In genomic region chr17:64259922-64260321, GRCh38 we compare ENCODE assay signal across 16 cellular contexts. TPM values are rescaled to one million over a fixed set of nuclear protein-coding genes. Genes with fewer than 3 reads are reported as not detected.
DNase-seq lines count a peak whose midpoint lies in the region; ATAC-seq, FAIRE-seq and TF ChIP-seq lines count a peak whose summit lies in the region.
"Had no signal": no experiment of that assay in that cellular context is flagged by ENCODE, and none has a peak within 500 bp of the region (broad histone marks: within the 10 kb centered on the region; RNA-seq: fewer than 3 reads in every experiment).

No MANE protein-coding gene starts in this region.

- H3K4me1 ChIP-seq in adrenal gland (replicated peaks in 1 of 2) = peaks cover 26 to 32% of the 10 kb centered on the region in 2 donors
- H3K4me1 ChIP-seq in small intestine (ENCODE audit: control insufficient read depth in 2 of 2, insufficient read depth in 1 of 2, low read depth in 1 of 2, low read length in 1 of 2) = peaks cover 3 to 12% of the 10 kb centered on the region in 2 donors

- no peak overlapping the region for H3K4me3 ChIP-seq in adrenal gland
- H3K4me3 ChIP-seq in fibroblast of villous mesenchyme (ENCODE audit: low read depth, low read length) = no peak overlapping the region
- H3K4me3 ChIP-seq in small intestine (ENCODE audit: low read depth in 1 of 2, low read length in 2 of 2) = no peak overlapping the region
- H3K4me3 ChIP-seq: HAP-1, sigmoid colon, thoracic aorta had no signal

- no peaks in the 10 kb centered on the region for H3K27me3 ChIP-seq in adrenal gland
- H3K27me3 ChIP-seq in small intestine (ENCODE audit: control insufficient read depth in 2 of 2, insufficient read depth in 2 of 2, low read length in 2 of 2) = no peaks in the 10 kb centered on the region
- H3K27me3 ChIP-seq: sigmoid colon had no signal

- no peak for FAIRE-seq in small intestine (lab: Jason Lieb, UNC)
- FAIRE-seq: A204.1 had no signal

- H3K9me3 ChIP-seq in adrenal gland (replicated peaks in 1 of 3) (no peaks in the 10 kb centered on the region), small intestine (ENCODE audit: control insufficient read depth, low read depth) (no peaks in the 10 kb centered on the region)
- H3K9me3 ChIP-seq: HAP-1, sigmoid colon, thoracic aorta had no signal

- DNase-seq in NOMO-1 treated with dmso at 0.1 percent for 144 hours (lab: John Stamatoyannopoulos, UW; ENCODE audit: unreplicated experiment) (peak; percentile 12), NOMO-1 treated with DMSO at 0.1 percent for 48 hours (lab: John Stamatoyannopoulos, UW; ENCODE audit: unreplicated experiment) (no peak), adrenal gland (peak; percentile 54 to 75 (median 70)), fibroblast of villous mesenchyme (ENCODE audit: low read depth) (peak; percentile 81), small intestine (peak; percentile 23), NCI-H2107 (lab: John Stamatoyannopoulos, UW) (no peak)
- DNase-seq: DMS153, KG1, NCI-H345, sigmoid colon, WERI-Rb-1 had no signal

- TF ChIP-seq POLR2A in adrenal gland (IDR thresholded peaks at IDR 0.05) = peak in 1 of 2 donors; percentile 10

- H3K36me3 ChIP-seq in adrenal gland (replicated peaks in 1 of 2) (no peaks in the 10 kb centered on the region), small intestine (ENCODE audit: control insufficient read depth in 2 of 2, insufficient read depth in 2 of 2, low read length in 2 of 2) (no peaks in the 10 kb centered on the region)
- H3K36me3 ChIP-seq: HAP-1, sigmoid colon, thoracic aorta had no signal

- intact Hi-C loops in adrenal gland (cut with DNase I) = loop anchor here (10.0 kb wide), 2 partner anchors 75 to 115 kb away; no protein-coding TSS in a partner anchor

- TF ChIP-seq CTCF in adrenal gland (IDR thresholded peaks at IDR 0.05) = no peak
- no peak for TF ChIP-seq CTCF in fibroblast of villous mesenchyme (IDR thresholded peaks at IDR 0.05; ENCODE audit: insufficient read depth, low read depth, low read length)

- ATAC-seq in GM18858 (IDR thresholded peaks at IDR 0.05; ENCODE audit: unreplicated experiment) = no peak
- ATAC-seq in HG02852 (IDR thresholded peaks at IDR 0.05; ENCODE audit: unreplicated experiment) = no peak

- peak overlapping the region in 3 of 5 donors; percentile 11 to 52 (median 51) for H3K27ac ChIP-seq in adrenal gland
- H3K27ac ChIP-seq in small intestine (ENCODE audit: low read depth in 1 of 2, low read length in 1 of 2) = no peak overlapping the region
- H3K27ac ChIP-seq: sigmoid colon, thoracic aorta had no signal

- WGBS in adrenal gland, 4 donors = 20 to 43% (median 22%) methylated on average over 3 of the region's 3 CpGs
- 28 to 47% (median 31%) methylated on average over 3 of the region's 3 CpGs for WGBS in small intestine, 3 donors

RNA-seq across cellular contexts. Expression of gene TEX2, which starts 3.1 kb away (rescaled TPM):
- total RNA-seq in adrenal gland (10 to 100 TPM; 56.5 to 91.5 (median 65.9) TPM), fibroblast of villous mesenchyme (38.0 and 45.8 TPM in 2 replicates)
- polyA plus RNA-seq in adrenal gland (10 to 100 TPM; 12.0 to 80.6 (median 18.5) TPM), small intestine (10 to 100 TPM in 1 of 3 donors, 1 to 10 TPM in 2; 4.2 to 16.9 (median 4.3) TPM)

Comparison
In these comparisons a context has a peak if more than half of its experiments do, and no peak if none do; other contexts are left out.
1. DNase-seq: peak in NOMO-1 treated with dmso at 0.1 percent for 144 hours (single experiment), adrenal gland (7 of 7), fibroblast of villous mesenchyme (single experiment) and small intestine (single experiment); none in NOMO-1 treated with DMSO at 0.1 percent for 48 hours (single experiment) and NCI-H2107 (single experiment).
2. H3K27ac ChIP-seq: peak in adrenal gland (3 of 5); none in small intestine (0 of 2).